Comparison of ENCODE assay signal across 9 cellular contexts in the genomic region with DNA sequence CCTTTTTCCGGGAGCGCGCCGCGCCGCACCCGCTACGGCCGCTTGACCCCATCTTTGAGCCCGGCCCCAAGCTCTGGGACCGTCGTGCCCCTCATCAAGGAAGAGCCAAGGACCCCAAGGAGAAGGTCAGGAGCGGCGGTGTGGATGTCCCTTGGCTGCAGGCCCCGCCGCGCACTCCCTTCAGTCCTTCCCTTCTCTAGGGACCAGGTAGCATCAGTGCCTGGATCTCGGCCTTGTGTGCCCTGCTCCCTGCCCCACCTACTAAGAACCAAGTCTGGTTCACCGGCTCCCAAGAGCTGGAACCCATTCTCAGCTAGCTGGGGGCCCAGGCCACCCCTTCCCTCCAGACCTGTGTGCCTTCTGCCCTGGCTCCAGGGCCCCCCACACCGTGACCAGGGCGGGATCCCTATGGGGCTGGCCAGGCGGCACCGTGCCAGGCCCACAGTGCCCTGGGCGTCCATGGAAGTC.
DNase-seq lines count a peak whose midpoint lies in the region; ATAC-seq and TF ChIP-seq lines count a peak whose summit lies in the region.
"Had no signal": no experiment of that assay in that cellular context is flagged by ENCODE, and none has a peak within 500 bp of the region (broad histone marks: within the 10 kb centered on the region; RNA-seq: fewer than 3 reads in every experiment).

No MANE protein-coding gene starts in this region.

- intact Hi-C loops in CD14-positive monocyte (cut with micrococcal nuclease) (loop anchor here (2.0 to 5.0 kb wide), 2 partner anchors 158 to 485 kb away; no protein-coding TSS in a partner anchor), natural killer cell (cut with micrococcal nuclease) (loop anchor here (1.0 to 10.0 kb wide), 4 partner anchors 161 to 810 kb away; no protein-coding TSS in a partner anchor)
- intact Hi-C loops in activated T-helper 2 cell treated with anti-CD3 and anti-CD28 coated beads, Interferon-gamma antibody, Interleukin-2, Interleukin-4, amounts not matched to agents 10 μg/mL and 5 μg/mL and 100 μg/mL, durations not matched to agents 14 hours and 24 hours and 36 hours (cut with micrococcal nuclease) = loop anchor here (1.0 to 10.0 kb wide), 5 partner anchors 161 to 816 kb away; a partner anchor contains a TSS

- H3K9me3 Mint-ChIP-seq in CD14-positive monocyte (no peaks in the 10 kb centered on the region), natural killer cell (no peaks in the 10 kb centered on the region)
- H3K9me3 Mint-ChIP-seq in activated T-helper 2 cell treated with anti-CD3 and anti-CD28 coated beads, Interferon-gamma antibody, Interleukin-2, Interleukin-4, amounts not matched to agents 10 μg/mL and 5 μg/mL and 100 μg/mL, durations not matched to agents 14 hours and 24 hours and 36 hours = no peaks in the 10 kb centered on the region

- peaks cover 0 to 3% (median 3%) of the 10 kb centered on the region in 3 donors for H3K27me3 Mint-ChIP-seq in CD14-positive monocyte (ENCODE audit: low read depth in 3 of 3)
- H3K27me3 Mint-ChIP-seq in natural killer cell (ENCODE audit: low read depth in 2 of 2) = peaks cover 13 to 30% of the 10 kb centered on the region in 2 donors
- H3K27me3 Mint-ChIP-seq in activated T-helper 2 cell treated with anti-CD3 and anti-CD28 coated beads, Interferon-gamma antibody, Interleukin-2, Interleukin-4, amounts not matched to agents 10 μg/mL and 5 μg/mL and 100 μg/mL, durations not matched to agents 14 hours and 24 hours and 36 hours (ENCODE audit: low read depth) = peaks cover 6% of the 10 kb centered on the region

- no peaks in the 10 kb centered on the region for H3K4me1 ChIP-seq in KMS-11 (ENCODE audit: low read depth, poor library complexity, severe bottlenecking)
- H3K4me1 ChIP-seq in endocrine pancreas (ENCODE audit: control insufficient read depth, insufficient read depth, low read length) = no peaks in the 10 kb centered on the region

- peak; percentile 51 for TF ChIP-seq CTCF in CD14-positive monocyte (IDR thresholded peaks at IDR 0.05)
- peak; percentile 19 for TF ChIP-seq CTCF in KMS-11 (conservative IDR thresholded peaks at IDR 0.05; ENCODE audit: low read depth, low read length)
- peak; percentile 47 for TF ChIP-seq CTCF in natural killer cell (IDR thresholded peaks at IDR 0.05)

- ATAC-seq in natural killer cell (peak in 1 of 3 donors; percentile 15), GM19324 (IDR thresholded peaks at IDR 0.05; ENCODE audit: low FRiP score, unreplicated experiment) (no peak), HG02852 (IDR thresholded peaks at IDR 0.05; ENCODE audit: unreplicated experiment) (no peak)

- no peak overlapping the region for H3K27ac ChIP-seq in KMS-11

- no peaks in the 10 kb centered on the region for H3K36me3 Mint-ChIP-seq in CD14-positive monocyte
- no peaks in the 10 kb centered on the region for H3K36me3 Mint-ChIP-seq in natural killer cell
- H3K36me3 Mint-ChIP-seq in activated T-helper 2 cell treated with anti-CD3 and anti-CD28 coated beads, Interferon-gamma antibody, Interleukin-2, Interleukin-4, amounts not matched to agents 10 μg/mL and 5 μg/mL and 100 μg/mL, durations not matched to agents 14 hours and 24 hours and 36 hours (ENCODE audit: low read depth) = no peaks in the 10 kb centered on the region
- H3K36me3 Mint-ChIP-seq: activated naive CD8-positive, alpha-beta T cell had no signal

- no peaks in the 10 kb centered on the region for H4K20me1 ChIP-seq in KMS-11 (ENCODE audit: insufficient read depth)

- no peaks in the 10 kb centered on the region for H3K9me3 ChIP-seq in endocrine pancreas (ENCODE audit: control insufficient read depth, low read length)

- no peak for DNase-seq in CD14-positive monocyte (ENCODE audit: low spot score)
- DNase-seq in natural killer cell = no peak
- no peak for DNase-seq in activated T-helper 2 cell treated with anti-CD3 and anti-CD28 coated beads, Interferon-gamma antibody, Interleukin-2, Interleukin-4, amounts not matched to agents 10 μg/mL and 5 μg/mL and 100 μg/mL, durations not matched to agents 14 hours and 24 hours and 36 hours (ENCODE audit: low spot score)
- DNase-seq in NCI-H526 treated with DMSO at 0.1 percent for 48 hours (lab: John Stamatoyannopoulos, UW) = no peak

- no peaks in the 10 kb centered on the region for H3K79me2 ChIP-seq in KMS-11 (ENCODE audit: insufficient read depth, low read depth)

- peaks cover 40% of the 10 kb centered on the region for H3K4me1 Mint-ChIP-seq in CD14-positive monocyte
- peaks cover 5 to 16% of the 10 kb centered on the region in 2 donors for H3K4me1 Mint-ChIP-seq in natural killer cell
- H3K4me1 Mint-ChIP-seq in activated T-helper 2 cell treated with anti-CD3 and anti-CD28 coated beads, Interferon-gamma antibody, Interleukin-2, Interleukin-4, amounts not matched to agents 10 μg/mL and 5 μg/mL and 100 μg/mL, durations not matched to agents 14 hours and 24 hours and 36 hours (ENCODE audit: low read depth) = no peaks in the 10 kb centered on the region

- H3K4me2 ChIP-seq in KMS-11 = peak overlapping the region; percentile 67; the same call in 1 of the 2 replicates

- H3K27me3 ChIP-seq in KMS-11 (ENCODE audit: insufficient read depth, low read depth) (no peaks in the 10 kb centered on the region), endocrine pancreas (ENCODE audit: control insufficient read depth, insufficient read depth, low read length) (no peaks in the 10 kb centered on the region)

- H3K4me3 Mint-ChIP-seq in CD14-positive monocyte (peak overlapping the region; percentile 92 to 98), natural killer cell (peak overlapping the region; percentile 50)
- no peak overlapping the region for H3K4me3 Mint-ChIP-seq in activated T-helper 2 cell treated with anti-CD3 and anti-CD28 coated beads, Interferon-gamma antibody, Interleukin-2, Interleukin-4, amounts not matched to agents 10 μg/mL and 5 μg/mL and 100 μg/mL, durations not matched to agents 14 hours and 24 hours and 36 hours (ENCODE audit: low read depth)

- H3K27ac Mint-ChIP-seq in CD14-positive monocyte (peak overlapping the region in 1 of 7 donors; percentile 37), natural killer cell (no peak overlapping the region)
- no peak overlapping the region for H3K27ac Mint-ChIP-seq in activated T-helper 2 cell treated with anti-CD3 and anti-CD28 coated beads, Interferon-gamma antibody, Interleukin-2, Interleukin-4, amounts not matched to agents 10 μg/mL and 5 μg/mL and 100 μg/mL, durations not matched to agents 14 hours and 24 hours and 36 hours
- H3K27ac Mint-ChIP-seq: activated naive CD8-positive, alpha-beta T cell had no signal

- no peak overlapping the region for H3K4me3 ChIP-seq in KMS-11 (IDR thresholded peaks at IDR 0.05; ENCODE audit: insufficient read depth, low read depth, low read length)
- H3K4me3 ChIP-seq in endocrine pancreas (ENCODE audit: control insufficient read depth, insufficient read depth, low read length) = no peak overlapping the region

- H3K36me3 ChIP-seq in KMS-11 (ENCODE audit: insufficient read depth) (no peaks in the 10 kb centered on the region), endocrine pancreas (ENCODE audit: control insufficient read depth, insufficient read depth, low read length) (no peaks in the 10 kb centered on the region)

- H2AFZ ChIP-seq in KMS-11 (ENCODE audit: low read depth) = peak overlapping the region; percentile 78; the same call in 1 of the 2 replicates

- H3K9ac ChIP-seq in KMS-11 (no peak overlapping the region), endocrine pancreas (ENCODE audit: control insufficient read depth, insufficient read depth, low read length) (peak overlapping the region; percentile 48)
